Comparison of ENCODE assay signal across 32 cellular contexts in the genomic region with DNA sequence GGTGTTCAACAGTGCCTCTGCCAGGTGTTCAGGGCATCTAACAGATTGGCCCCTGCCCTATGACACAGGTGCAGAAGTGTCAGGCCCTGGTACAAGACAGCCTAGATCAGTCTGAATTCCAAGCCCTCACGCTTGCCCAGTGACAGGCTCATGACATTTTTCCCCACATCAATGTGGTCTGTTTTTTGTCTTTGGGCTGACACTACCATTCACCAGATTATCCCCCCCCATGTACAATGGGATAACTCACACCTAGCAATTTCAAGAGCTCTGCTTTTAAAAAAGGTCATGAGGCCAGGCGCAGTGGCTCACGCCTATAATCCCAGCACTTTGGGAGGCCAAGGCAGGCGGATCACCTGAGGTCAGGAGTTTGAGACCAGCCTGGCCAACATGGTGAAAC.
"Had no signal": no experiment of that assay in that cellular context is flagged by ENCODE, and none has a peak within 500 bp of the region (broad histone marks: within the 10 kb centered on the region; RNA-seq: fewer than 3 reads in every experiment).

No MANE protein-coding gene starts in this region.

- H3K9me3 Mint-ChIP-seq: activated B cell treated with CpG ODN at 0.5 μM for 24 hours; activated CD4-positive, alpha-beta memory T cell treated with anti-CD3 and anti-CD28 coated beads for 36 hours; activated naive CD4-positive, alpha-beta T cell treated with anti-CD3 and anti-CD28 coated beads, Interleukin-2, amount 50 U/mL, for 72 hours; activated T-cell treated with anti-CD3 and anti-CD28 coated beads, Interleukin-2, amount 50 U/mL, for 4 hours; activated T-helper 1 cell treated with anti-CD3 and anti-CD28 coated beads, Interleukin-12 subunit alpha, Interleukin-12 subunit beta, Interleukin-2, Interleukin-4 antibody, amounts not matched to agents 30 ng/mL and 10 ng/mL and 1 ng/mL, durations not matched to agents 14 hours and 24 hours and 36 hours; central memory CD8-positive, alpha-beta T cell; T-helper 1 cell treated with Interleukin-12 subunit alpha and Interleukin-12 subunit beta and Interleukin-4 antibody, amounts not matched to agents 30 μg/mL and 1 μg/mL, for 36 hours; T-helper 2 cell treated with Interferon-gamma antibody and Interleukin-4, amounts not matched to agents 5 μg/mL and 100 μg/mL, for 36 hours had no signal

- H3K27me3 ChIP-seq: adrenal gland, body of pancreas, MG63, Peyer's patch had no signal

- DNase-seq: activated B cell treated with CpG ODN at 0.5 μM for 24 hours; activated CD4-positive, alpha-beta memory T cell treated with anti-CD3 and anti-CD28 coated beads for 36 hours; activated CD4-positive, alpha-beta T cell treated with anti-CD3 and anti-CD28 coated beads for 4 hours; activated CD4-positive, alpha-beta T cell treated with anti-CD3 and anti-CD28 coated beads, Interleukin-2, amount 50 U/mL, for 1 hour; activated CD4-positive, CD25-positive, alpha-beta regulatory T cell treated with anti-CD3 and anti-CD28 coated beads, Interleukin-2, amount 50 U/mL, for 72 hours; activated CD8-positive, alpha-beta memory T cell treated with anti-CD3 and anti-CD28 coated beads, Interleukin-2, amount 50 U/mL, for 4 hours; activated gamma-delta T cell treated with Interleukin-2 at 50 U/mL for 16 hours; activated naive CD4-positive, alpha-beta T cell treated with anti-CD3 and anti-CD28 coated beads for 36 hours; activated T-cell treated with anti-CD3 and anti-CD28 coated beads for 4 hours; activated T-cell treated with anti-CD3 and anti-CD28 coated beads, Interleukin-2, amount 50 U/mL, for 4 hours; Kasumi-1; KG1; NCI-H1048; NCI-H1105 treated with DMSO at 0.1 percent for 48 hours; NCI-H1436; NCI-H1694; NCI-H1930; NCI-H2081 treated with DMSO at 0.1 percent for 48 hours; NCI-H524; NCI-H69; NK-92 treated with Interleukin-12 subunit alpha and Interleukin-12 subunit beta, amount 100 ng/mL, for 24 hours; RPMI8226 had no signal

- H3K4me3 ChIP-seq: adrenal gland, body of pancreas, MG63, Peyer's patch, SK-N-MC had no signal

- H3K36me3 Mint-ChIP-seq: activated CD4-positive, alpha-beta memory T cell treated with anti-CD3 and anti-CD28 coated beads for 36 hours; activated naive CD4-positive, alpha-beta T cell treated with anti-CD3 and anti-CD28 coated beads, Interleukin-2, amount 50 U/mL, for 72 hours had no signal

- H3K9me3 ChIP-seq: adrenal gland, body of pancreas, MG63, Peyer's patch had no signal

- H3K36me3 ChIP-seq: adrenal gland, Peyer's patch had no signal

- H3K27me3 Mint-ChIP-seq: activated CD4-positive, alpha-beta memory T cell treated with anti-CD3 and anti-CD28 coated beads for 36 hours had no signal

- H3K4me1 Mint-ChIP-seq: activated B cell treated with CpG ODN at 0.5 μM for 24 hours; central memory CD8-positive, alpha-beta T cell had no signal

- H3K27ac ChIP-seq: Peyer's patch, SK-N-MC had no signal

- H3K27ac Mint-ChIP-seq: activated B cell treated with CpG ODN at 0.5 μM for 24 hours; activated CD4-positive, alpha-beta memory T cell treated with anti-CD3 and anti-CD28 coated beads for 36 hours; activated naive CD4-positive, alpha-beta T cell treated with anti-CD3 and anti-CD28 coated beads for 36 hours; activated naive CD4-positive, alpha-beta T cell treated with anti-CD3 and anti-CD28 coated beads, Interleukin-2, amount 50 U/mL, for 72 hours; activated T-helper 1 cell treated with anti-CD3 and anti-CD28 coated beads, Interleukin-12 subunit alpha, Interleukin-12 subunit beta, Interleukin-2, Interleukin-4 antibody, amounts not matched to agents 30 ng/mL and 10 ng/mL and 1 ng/mL, durations not matched to agents 14 hours and 24 hours and 36 hours; T-helper 1 cell treated with Interleukin-12 subunit alpha and Interleukin-12 subunit beta and Interleukin-4 antibody, amounts not matched to agents 30 μg/mL and 1 μg/mL, for 36 hours; T-helper 2 cell treated with Interferon-gamma antibody and Interleukin-4, amounts not matched to agents 5 μg/mL and 100 μg/mL, for 36 hours had no signal

- ATAC-seq: activated naive CD4-positive, alpha-beta T cell treated with anti-CD3 and anti-CD28 coated beads, Interleukin-2, amount 50 U/mL, for 72 hours; activated T-cell treated with anti-CD3 and anti-CD28 coated beads, Interleukin-2, amount 50 U/mL, for 4 hours had no signal

- H3K4me3 Mint-ChIP-seq: activated B cell treated with CpG ODN at 0.5 μM for 24 hours; activated CD4-positive, alpha-beta memory T cell treated with anti-CD3 and anti-CD28 coated beads for 36 hours; activated naive CD4-positive, alpha-beta T cell treated with anti-CD3 and anti-CD28 coated beads for 36 hours; activated T-cell treated with anti-CD3 and anti-CD28 coated beads, Interleukin-2, amount 50 U/mL, for 4 hours; activated T-helper 1 cell treated with anti-CD3 and anti-CD28 coated beads, Interleukin-12 subunit alpha, Interleukin-12 subunit beta, Interleukin-2, Interleukin-4 antibody, amounts not matched to agents 30 ng/mL and 10 ng/mL and 1 ng/mL, durations not matched to agents 14 hours and 24 hours and 36 hours; central memory CD8-positive, alpha-beta T cell; T-helper 1 cell treated with Interleukin-12 subunit alpha and Interleukin-12 subunit beta and Interleukin-4 antibody, amounts not matched to agents 30 μg/mL and 1 μg/mL, for 36 hours; T-helper 2 cell treated with Interferon-gamma antibody and Interleukin-4, amounts not matched to agents 5 μg/mL and 100 μg/mL, for 36 hours had no signal
